ENCODE assay signal across 8 cellular contexts in genomic region chr1:41496080-41497055, GRCh38. TPM values are rescaled to one million over a fixed set of nuclear protein-coding genes. Genes with fewer than 3 reads are reported as not detected.
DNase-seq lines count a peak whose midpoint lies in the region; ATAC-seq and TF ChIP-seq lines count a peak whose summit lies in the region.

No MANE protein-coding gene starts in this region.

- no peaks in the 10 kb centered on the region for H3K79me2 ChIP-seq in KMS-11 (ENCODE audit: insufficient read depth, low read depth)

- peak overlapping the region; percentile 91 for H2AFZ ChIP-seq in KMS-11 (ENCODE audit: low read depth)

- no peaks in the 10 kb centered on the region for H4K20me1 ChIP-seq in KMS-11 (ENCODE audit: insufficient read depth)

- H3K36me3 Mint-ChIP-seq in activated T-cell treated with anti-CD3 and anti-CD28 coated beads, Interleukin-2, amount 50 U/mL, for 72 hours (ENCODE audit: insufficient read depth in 2 of 2), result no peaks in the 10 kb centered on the region
- H3K36me3 Mint-ChIP-seq in osteocyte (ENCODE audit: unreplicated experiment), result no peaks in the 10 kb centered on the region

- H3K27ac Mint-ChIP-seq in activated T-cell treated with anti-CD3 and anti-CD28 coated beads, Interleukin-2, amount 50 U/mL, for 72 hours, result no peak overlapping the region
- peak overlapping the region; percentile 27 for H3K27ac Mint-ChIP-seq in osteocyte (ENCODE audit: unreplicated experiment)

- TF ChIP-seq CTCF in KMS-11 (conservative IDR thresholded peaks at IDR 0.05; ENCODE audit: low read depth, low read length) (0 out of 2 replicates have a peak, but pooled peaks have one; percentile 1), foreskin fibroblast (IDR thresholded peaks at IDR 0.05; ENCODE audit: low read depth, low read length) (no peak), osteocyte (IDR thresholded peaks at IDR 0.05) (no peak)

- H3K36me3 ChIP-seq in KMS-11 (ENCODE audit: insufficient read depth), result no peaks in the 10 kb centered on the region

- H3K27me3 Mint-ChIP-seq in activated T-cell treated with anti-CD3 and anti-CD28 coated beads, Interleukin-2, amount 50 U/mL, for 72 hours (ENCODE audit: low read depth), result peaks cover 13% of the 10 kb centered on the region
- H3K27me3 Mint-ChIP-seq in osteocyte (ENCODE audit: unreplicated experiment), result no peaks in the 10 kb centered on the region

- no peaks in the 10 kb centered on the region for H3K9me3 Mint-ChIP-seq in activated T-cell treated with anti-CD3 and anti-CD28 coated beads, Interleukin-2, amount 50 U/mL, for 72 hours
- H3K9me3 Mint-ChIP-seq in osteocyte (ENCODE audit: unreplicated experiment), result no peaks in the 10 kb centered on the region

- peaks cover 13% of the 10 kb centered on the region for H3K4me1 Mint-ChIP-seq in activated T-cell treated with anti-CD3 and anti-CD28 coated beads, Interleukin-2, amount 50 U/mL, for 72 hours (ENCODE audit: low read depth)
- H3K4me1 Mint-ChIP-seq in osteocyte (ENCODE audit: unreplicated experiment), result peaks cover 43% of the 10 kb centered on the region

- H3K4me3 ChIP-seq in KMS-11 (IDR thresholded peaks at IDR 0.05; ENCODE audit: insufficient read depth, low read depth, low read length) (no peak overlapping the region), foreskin fibroblast (ENCODE audit: low read depth in 1 of 2, low read length in 2 of 2) (peak overlapping the region; percentile 32 to 36)

- DNase-seq in GM03348 (ENCODE audit: low spot score) (peak; percentile 95), foreskin fibroblast (peak; percentile 89 to 97), osteocyte (ENCODE audit: extremely low spot score, unreplicated experiment) (peak; percentile 92), NCI-H446 treated with DMSO at 0.1 percent for 48 hours (lab: John Stamatoyannopoulos, UW) (no peak)
- peak; percentile 60 to 75 for DNase-seq in activated T-cell treated with anti-CD3 and anti-CD28 coated beads, Interleukin-2, amount 50 U/mL, for 72 hours

- peak overlapping the region; percentile 62 to 63 for H3K4me3 Mint-ChIP-seq in activated T-cell treated with anti-CD3 and anti-CD28 coated beads, Interleukin-2, amount 50 U/mL, for 72 hours
- no peak overlapping the region for H3K4me3 Mint-ChIP-seq in osteocyte (ENCODE audit: unreplicated experiment)

- peak overlapping the region; percentile 75 for H3K4me2 ChIP-seq in KMS-11

- peaks cover 29% of the 10 kb centered on the region for H3K4me1 ChIP-seq in KMS-11 (ENCODE audit: low read depth, poor library complexity, severe bottlenecking)

- peak overlapping the region; percentile 65; the same call in 1 of the 2 replicates for H3K9ac ChIP-seq in KMS-11

- no peaks in the 10 kb centered on the region for H3K27me3 ChIP-seq in KMS-11 (ENCODE audit: insufficient read depth, low read depth)

- peak; percentile 73 to 74 for ATAC-seq in activated T-cell treated with anti-CD3 and anti-CD28 coated beads, Interleukin-2, amount 50 U/mL, for 72 hours (replicated peaks in 1 of 2)
- no peak for ATAC-seq in HG03039 (IDR thresholded peaks at IDR 0.05; ENCODE audit: unreplicated experiment)
- no peak for ATAC-seq in HG03045 (IDR thresholded peaks at IDR 0.05; ENCODE audit: unreplicated experiment)

- H3K27ac ChIP-seq in KMS-11, result no peak overlapping the region

RNA-seq across cellular contexts. Expression of gene EDN2, which starts 11.9 kb away (rescaled TPM):
- total RNA-seq in activated T-cell treated with anti-CD3 and anti-CD28 coated beads, Interleukin-2, amount 50 U/mL, for 72 hours, result not detected
- total RNA-seq in osteocyte, result not detected in 2 replicates

Comparison
In these comparisons a context has a peak if more than half of its experiments do, and no peak if none do; other contexts are left out.
1. ATAC-seq: peak in activated T-cell treated with anti-CD3 and anti-CD28 coated beads, Interleukin-2, amount 50 U/mL, for 72 hours (2 of 2); none in HG03039 (single experiment) and HG03045 (single experiment).